9 cellular contexts compared by ENCODE assay signal in the genomic region with DNA sequence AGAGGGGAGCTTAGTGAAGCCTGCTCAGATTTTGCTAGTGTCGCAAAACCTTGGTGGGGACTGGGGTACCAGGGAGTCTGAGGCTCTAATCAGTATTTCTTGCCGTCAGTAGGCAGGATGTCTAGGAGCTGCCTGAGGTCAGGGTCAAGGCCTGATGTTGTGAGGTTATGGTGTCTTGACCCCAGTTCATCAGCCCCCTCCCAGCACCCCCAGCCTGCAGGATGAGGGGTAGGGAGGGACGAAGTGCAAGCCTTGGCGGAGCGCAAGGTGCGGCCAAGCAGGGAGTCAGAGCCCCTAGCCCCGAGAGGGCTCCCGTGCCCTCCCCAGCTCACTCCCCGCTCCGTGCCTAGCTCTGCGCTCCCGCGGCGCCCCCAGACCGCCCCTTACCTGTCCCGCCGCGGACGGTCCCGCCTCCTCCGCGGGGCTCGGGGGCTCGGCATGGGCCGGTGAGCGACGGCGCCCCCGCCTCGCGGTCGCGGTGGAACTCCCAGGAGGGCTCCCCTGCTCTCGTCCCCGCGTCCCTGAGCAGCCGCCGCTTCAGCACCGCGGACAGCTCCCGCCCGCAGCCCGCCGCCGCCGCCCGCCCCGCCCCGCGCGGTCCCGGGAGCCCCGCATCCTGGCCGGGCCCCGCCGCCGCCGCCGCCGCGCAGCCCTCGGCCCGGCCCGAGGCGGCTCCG. TPM values are rescaled to one million over a fixed set of nuclear protein-coding genes. Genes with fewer than 3 reads are reported as not detected.
DNase-seq lines count a peak whose midpoint lies in the region; ATAC-seq and TF ChIP-seq lines count a peak whose summit lies in the region.
"Had no signal": no experiment of that assay in that cellular context is flagged by ENCODE, and none has a peak within 500 bp of the region (broad histone marks: within the 10 kb centered on the region; RNA-seq: fewer than 3 reads in every experiment).

No MANE protein-coding gene starts in this region.

- H3K27ac ChIP-seq in prostate gland = no peak overlapping the region
- H3K27ac ChIP-seq: SK-N-MC had no signal

- H3K36me3 ChIP-seq in prostate gland = no peaks in the 10 kb centered on the region

- no peak overlapping the region for H3K4me3 Mint-ChIP-seq in glutamatergic neuron (ENCODE audit: unreplicated experiment)

- peak overlapping the region in 1 of 2 donors; percentile 5 for H3K4me3 ChIP-seq in prostate gland
- H3K4me3 ChIP-seq: SK-N-MC had no signal

- no peaks in the 10 kb centered on the region for H3K36me3 Mint-ChIP-seq in glutamatergic neuron (ENCODE audit: unreplicated experiment)

- H3K27me3 ChIP-seq in prostate gland (replicated peaks; ENCODE audit: insufficient read depth) = no peaks in the 10 kb centered on the region

- WGBS in prostate gland = 8% methylated on average over 32 of the region's 66 CpGs

- peaks cover 8% of the 10 kb centered on the region for H3K27me3 Mint-ChIP-seq in glutamatergic neuron (ENCODE audit: unreplicated experiment)

- no peaks in the 10 kb centered on the region for H3K4me1 ChIP-seq in prostate gland (replicated peaks)

- no peak overlapping the region for H3K27ac Mint-ChIP-seq in glutamatergic neuron (ENCODE audit: unreplicated experiment)

- H3K9me3 ChIP-seq in prostate gland = no peaks in the 10 kb centered on the region

- H3K4me1 Mint-ChIP-seq in glutamatergic neuron (ENCODE audit: low read depth, unreplicated experiment) = peaks cover 15% of the 10 kb centered on the region

- peak; percentile 3 for DNase-seq in SIG-M5 treated with dmso at 0.1 percent for 504 hours (lab: John Stamatoyannopoulos, UW; ENCODE audit: unreplicated experiment)
- DNase-seq in SIG-M5 (lab: John Stamatoyannopoulos, UW) = no peak
- DNase-seq in activated T-cell treated with anti-CD3 and anti-CD28 coated beads for 48 hours (ENCODE audit: low read depth) = peak; percentile 56
- DNase-seq in glutamatergic neuron = peak; percentile 48
- DNase-seq in stimulated activated CD4-positive, alpha-beta T cell treated with anti-CD3 and anti-CD28 coated beads, Interleukin-12 subunit alpha, Interleukin-12 subunit beta, amount 100 ng/mL, for 24 hours (ENCODE audit: low read depth in 2 of 2) = peak; percentile 18 to 33
- DNase-seq in prostate gland (ENCODE audit: low spot score) = no peak
- no peak for DNase-seq in OCI-M2 (lab: John Stamatoyannopoulos, UW; ENCODE audit: unreplicated experiment)

- TF ChIP-seq POLR2A in prostate gland (IDR thresholded peaks at IDR 0.05) = no peak

- TF ChIP-seq CTCF in glutamatergic neuron (IDR thresholded peaks at IDR 0.05; ENCODE audit: partially characterized antibody, unreplicated experiment) = no peak
- no peak for TF ChIP-seq CTCF in prostate gland (IDR thresholded peaks at IDR 0.05)

- no peaks in the 10 kb centered on the region for H3K9me3 Mint-ChIP-seq in glutamatergic neuron (ENCODE audit: unreplicated experiment)

- intact Hi-C loops in prostate gland (cut with DNase I) = no loop called here

- no peak for ATAC-seq in GM21390 (IDR thresholded peaks at IDR 0.05; ENCODE audit: unreplicated experiment)

RNA-seq across cellular contexts. Expression of gene SYNDIG1L, which starts 0.3 kb away (rescaled TPM):
- total RNA-seq in glutamatergic neuron (ENCODE audit: unreplicated experiment) (1.5 TPM), prostate gland (under 1 TPM; 0.09 to 0.34 TPM)

Comparison
In these comparisons a context has a peak if more than half of its experiments do, and no peak if none do; other contexts are left out.
1. DNase-seq: peak in SIG-M5 treated with dmso at 0.1 percent for 504 hours (single experiment), activated T-cell treated with anti-CD3 and anti-CD28 coated beads for 48 hours (single experiment), glutamatergic neuron (single experiment) and stimulated activated CD4-positive, alpha-beta T cell treated with anti-CD3 and anti-CD28 coated beads, Interleukin-12 subunit alpha, Interleukin-12 subunit beta, amount 100 ng/mL, for 24 hours (2 of 2); none in SIG-M5 (single experiment), prostate gland (single experiment) and OCI-M2 (single experiment).